In genomic region chr12:6537580-6538419, GRCh38 we compare ENCODE assay signal across 7 cellular contexts. TPM values are rescaled to one million over a fixed set of nuclear protein-coding genes. Genes with fewer than 3 reads are reported as not detected.
DNase-seq lines count a peak whose midpoint lies in the region; ATAC-seq and TF ChIP-seq lines count a peak whose summit lies in the region.
"Not testable (repeated sequence)": the region's sequence is repeated elsewhere in the genome, so short reads cannot be mapped to it uniquely, and the experiment has no call there.

No MANE protein-coding gene starts in this region.

- TF ChIP-seq POLR2A in spleen (IDR thresholded peaks at IDR 0.05): not testable (repeated sequence)

- WGBS in spleen, 5 donors: 18 to 37% (median 25%) methylated on average over 14 to 17 of the region's 17 CpGs

- H3K27ac ChIP-seq in RWPE2 (ENCODE audit: poor library complexity, severe bottlenecking): peak overlapping the region; percentile 98
- H3K27ac ChIP-seq in spleen: peak overlapping the region; percentile 69 to 99 (median 96)

- not testable (repeated sequence) for H3K4me3 ChIP-seq in RWPE2 (ENCODE audit: severe bottlenecking)
- H3K4me3 ChIP-seq in spleen: peak overlapping the region in 1 of 8 donors; percentile 99

- not testable (repeated sequence) for H3K9me3 ChIP-seq in RWPE2 (ENCODE audit: severe bottlenecking); spleen

- peak; percentile 64 for DNase-seq in GM10266 (ENCODE audit: extremely low spot score)
- DNase-seq in NCI-H1092 treated with DMSO at 0.1 percent for 48 hours (lab: John Stamatoyannopoulos, UW): peak; percentile 65
- DNase-seq in RWPE2 (ENCODE audit: low spot score): not testable (repeated sequence)
- DNase-seq in activated T-cell treated with anti-CD3 and anti-CD28 coated beads for 1 hour (ENCODE audit: low read depth): peak; percentile 82
- peak; percentile 91 for DNase-seq in dermis blood vessel endothelial cell
- peak; percentile 80 to 89 for DNase-seq in left colon
- DNase-seq in spleen: peak; percentile 94

- H3K4me1 ChIP-seq in RWPE2 (ENCODE audit: insufficient read depth, poor library complexity, severe bottlenecking) (peaks cover 18% of the 10 kb centered on the region), spleen (peaks cover 58 to 92% (median 86%) of the 10 kb centered on the region in 6 donors)

- intact Hi-C loops in left colon (cut with DNase I, micrococcal nuclease) (loop anchor here in 1 of 2 donors (10.0 kb wide), 2 partner anchors 113 to 203 kb away; no protein-coding TSS in a partner anchor), spleen (cut with DNase I; ENCODE audit: low total_unique reads) (loop anchor here (5.0 kb wide), 1 partner anchor 115 kb away; no protein-coding TSS in a partner anchor)

- ATAC-seq in RWPE2 (ENCODE audit: low read depth); left colon: not testable (repeated sequence)

- TF ChIP-seq CTCF in GM10266 (IDR thresholded peaks at IDR 0.05; ENCODE audit: control insufficient read depth, insufficient read depth, low read depth, missing control alignments) (peak; percentile 85), RWPE2 (IDR thresholded peaks at IDR 0.05; ENCODE audit: poor library complexity, severe bottlenecking) (peak; percentile 88), spleen (IDR thresholded peaks at IDR 0.05 in 8 of 11, conservative IDR thresholded peaks at IDR 0.05 in 3 of 11) (peak; percentile 60 to 92 (median 87))

- H3K36me3 ChIP-seq in RWPE2 (ENCODE audit: low read depth): peaks cover 45% of the 10 kb centered on the region
- H3K36me3 ChIP-seq in spleen: peaks cover 0 to 68% (median 31%) of the 10 kb centered on the region in 6 donors

- not testable (repeated sequence) for H3K27me3 ChIP-seq in RWPE2 (ENCODE audit: insufficient read depth, poor library complexity, severe bottlenecking); spleen (replicated peaks in 1 of 7)

RNA-seq across cellular contexts. Expression of gene GAPDH, which starts 3.5 kb away (rescaled TPM):
- 4,017 and 6,422 TPM in 2 replicates for total RNA-seq in dermis blood vessel endothelial cell
- 1,000 to 10,000 TPM; 2,230 to 2,756 TPM for total RNA-seq in left colon
- 1,000 to 10,000 TPM in 5 of 7 donors, 100 to 1,000 TPM in 2; 998 to 1,580 (median 1,404) TPM for total RNA-seq in spleen
- 1,000 to 10,000 TPM; 1,133 to 1,680 (median 1,180) TPM for polyA plus RNA-seq in spleen

RNA-seq across cellular contexts. Expression of gene IFFO1, which starts 18.0 kb away (rescaled TPM):
- total RNA-seq in dermis blood vessel endothelial cell (13.1 and 13.6 TPM in 2 replicates), left colon (1 to 10 TPM; 3.8 to 7.2 TPM), spleen (10 to 100 TPM; 32.2 to 51.2 (median 39.7) TPM)
- polyA plus RNA-seq in spleen: 10 to 100 TPM; 27.8 to 78.3 (median 63.2) TPM

RNA-seq across cellular contexts. Expression of gene NOP2, which starts 30.3 kb away (rescaled TPM):
- total RNA-seq in dermis blood vessel endothelial cell (15.5 and 19.3 TPM in 2 replicates), left colon (10 to 100 TPM; 22.2 to 34.4 TPM), spleen (10 to 100 TPM; 37.0 to 58.7 (median 47.5) TPM)
- polyA plus RNA-seq in spleen: 10 to 100 TPM; 25.8 to 40.7 (median 37.6) TPM

RNA-seq across cellular contexts. Expression of gene NCAPD2, which starts 43.9 kb away (rescaled TPM):
- total RNA-seq in dermis blood vessel endothelial cell (28.2 and 102 TPM in 2 replicates), left colon (10 to 100 TPM; 21.9 to 29.4 TPM), spleen (10 to 100 TPM; 29.9 to 49.2 (median 39.6) TPM)
- 10 to 100 TPM; 12.0 to 14.1 (median 14.0) TPM for polyA plus RNA-seq in spleen

RNA-seq across cellular contexts. Expression of gene MRPL51, which starts 44.7 kb away (rescaled TPM):
- total RNA-seq in dermis blood vessel endothelial cell (86.4 and 167 TPM in 2 replicates), left colon (100 to 1,000 TPM; 124 to 131 TPM), spleen (10 to 100 TPM; 34.0 to 94.0 (median 89.3) TPM)
- polyA plus RNA-seq in spleen: 100 to 1,000 TPM in 2 of 3 donors, 10 to 100 TPM in 1; 73.4 to 137 (median 109) TPM
